13 cellular contexts compared by ENCODE assay signal in genomic region chr10:102616071-102616770, GRCh38. TPM values are rescaled to one million over a fixed set of nuclear protein-coding genes. Genes with fewer than 3 reads are reported as not detected.
A peak's percentile ranks its signal among the peaks of the same experiment; 100 is the strongest.
DNase-seq lines count a peak whose midpoint lies in the region; ATAC-seq and TF ChIP-seq lines count a peak whose summit lies in the region.
"Had no signal": no experiment of that assay in that cellular context is flagged by ENCODE, and none has a peak within 500 bp of the region (broad histone marks: within the 10 kb centered on the region; RNA-seq: fewer than 3 reads in every experiment).

No MANE protein-coding gene starts in this region.

- WGBS in gastroesophageal sphincter (ENCODE audit: low coverage in 1 of 2), 2 donors = no CpG with 5 or more reads among the region's 1 CpG

- in situ Hi-C loops in gastrocnemius medialis (cut with MboI; ENCODE audit: low sequenced_read_pairs in 4 of 4) = no loop called here

- H3K27ac ChIP-seq in gastroesophageal sphincter = peak overlapping the region in 3 of 4 donors; percentile 66 to 70 (median 68)
- H3K27ac ChIP-seq in gastrocnemius medialis = peak overlapping the region; percentile 58 to 89 (median 79)
- H3K27ac ChIP-seq: body of pancreas, KMS-11 had no signal

- intact Hi-C loops in gastrocnemius medialis (cut with DNase I; ENCODE audit: low total_unique reads) = no loop called here

- TF ChIP-seq CTCF in gastroesophageal sphincter (IDR thresholded peaks at IDR 0.05) (no peak), gastrocnemius medialis (IDR thresholded peaks at IDR 0.05 in 4 of 5, conservative IDR thresholded peaks at IDR 0.05 in 1 of 5) (peak in 1 of 5 experiments; percentile 7)

- H3K36me3 ChIP-seq in gastroesophageal sphincter = peaks cover 0 to 31% of the 10 kb centered on the region in 2 donors
- H3K36me3 ChIP-seq in gastrocnemius medialis = no peaks in the 10 kb centered on the region

- DNase-seq in gastrocnemius medialis (peak; percentile 64 to 88), NCI-H526 (lab: John Stamatoyannopoulos, UW) (no peak), 8988T (no peak)
- DNase-seq in stimulated activated naive CD4-positive, alpha-beta T cell (lab: John Stamatoyannopoulos, UW) = no peak
- DNase-seq: stimulated activated CD4-positive, alpha-beta T cell treated with anti-CD3 and anti-CD28 coated beads, Interleukin-15, amount 100 ng/mL, for 24 hours; stimulated activated naive CD8-positive, alpha-beta T cell treated with anti-CD3 and anti-CD28 coated beads, Interleukin-15, amount 100 ng/mL, for 72 hours; T-helper 1 cell had no signal

- H3K9me3 ChIP-seq in gastroesophageal sphincter (no peaks in the 10 kb centered on the region), gastrocnemius medialis (no peaks in the 10 kb centered on the region)
- H3K9me3 ChIP-seq: body of pancreas had no signal

- H3K4me1 ChIP-seq in gastroesophageal sphincter (peaks cover 3 to 100% (median 84%) of the 10 kb centered on the region in 3 donors), gastrocnemius medialis (peaks cover 81 to 85% of the 10 kb centered on the region in 2 donors)

- H3K4me3 ChIP-seq in gastroesophageal sphincter = no peak overlapping the region
- H3K4me3 ChIP-seq in gastrocnemius medialis = no peak overlapping the region
- H3K4me3 ChIP-seq: body of pancreas had no signal

- TF ChIP-seq EP300 in gastroesophageal sphincter (IDR thresholded peaks at IDR 0.05) = no peak

- H3K27me3 ChIP-seq in gastroesophageal sphincter (no peaks in the 10 kb centered on the region), gastrocnemius medialis (no peaks in the 10 kb centered on the region)
- H3K27me3 ChIP-seq: body of pancreas had no signal

- peak; percentile 79 for ATAC-seq in GM18861 (IDR thresholded peaks at IDR 0.05; ENCODE audit: unreplicated experiment)
- ATAC-seq in HG03442 (IDR thresholded peaks at IDR 0.05; ENCODE audit: unreplicated experiment) = peak; percentile 63
- ATAC-seq in gastroesophageal sphincter = peak; percentile 81
- ATAC-seq in gastrocnemius medialis = peak; percentile 73 to 75
- ATAC-seq in GM21526 (IDR thresholded peaks at IDR 0.05; ENCODE audit: low FRiP score, unreplicated experiment) = no peak
- ATAC-seq: body of pancreas; stimulated activated naive CD8-positive, alpha-beta T cell treated with anti-CD3 and anti-CD28 coated beads, Interleukin-15, amount 100 ng/mL, for 72 hours had no signal

- TF ChIP-seq POLR2A in gastroesophageal sphincter (IDR thresholded peaks at IDR 0.05) (no peak), gastrocnemius medialis (IDR thresholded peaks at IDR 0.05) (no peak)

RNA-seq across cellular contexts. Expression of gene TRIM8, which starts 28.1 kb away (rescaled TPM):
- total RNA-seq in gastroesophageal sphincter (100 to 1,000 TPM in 3 of 4 donors, 10 to 100 TPM in 1; 96.7 to 171 (median 131) TPM), gastrocnemius medialis (100 to 1,000 TPM; 113 to 222 (median 138) TPM)

Comparison
In these comparisons a context has a peak if more than half of its experiments do, and no peak if none do; other contexts are left out.
1. DNase-seq: peak in gastrocnemius medialis (2 of 2); none in stimulated activated naive CD4-positive, alpha-beta T cell (0 of 6), NCI-H526 (0 of 2) and 8988T (single experiment).